In genomic region chr6:37365791-37366190, GRCh38 we compare ENCODE assay signal across 10 cellular contexts. TPM values are rescaled to one million over a fixed set of nuclear protein-coding genes. Genes with fewer than 3 reads are reported as not detected.
A peak's percentile ranks its signal among the peaks of the same experiment; 100 is the strongest.
DNase-seq lines count a peak whose midpoint lies in the region; ATAC-seq and TF ChIP-seq lines count a peak whose summit lies in the region.
"Had no signal": no experiment of that assay in that cellular context is flagged by ENCODE, and none has a peak within 500 bp of the region (broad histone marks: within the 10 kb centered on the region; RNA-seq: fewer than 3 reads in every experiment).

No MANE protein-coding gene starts in this region.

- H3K27ac ChIP-seq in endodermal cell (ENCODE audit: low read depth, low read length) (no peak overlapping the region), neural progenitor cell (no peak overlapping the region), thyroid gland (no peak overlapping the region)
- H3K27ac ChIP-seq: neutrophil had no signal

- H3K36me3 Mint-ChIP-seq in endodermal cell (ENCODE audit: low read depth) (peaks cover 37% of the 10 kb centered on the region), neural progenitor cell (peaks cover 24% of the 10 kb centered on the region)
- peaks cover 1 to 12% of the 10 kb centered on the region in 2 donors for H3K36me3 Mint-ChIP-seq in activated T-cell treated with anti-CD3 and anti-CD28 coated beads, Interleukin-2, amount 50 U/mL, for 72 hours (ENCODE audit: insufficient read depth in 2 of 2)

- no peak for ATAC-seq in activated T-cell treated with anti-CD3 and anti-CD28 coated beads, Interleukin-2, amount 50 U/mL, for 72 hours (replicated peaks in 1 of 2)
- no peak for ATAC-seq in HG03432 (IDR thresholded peaks at IDR 0.05; ENCODE audit: unreplicated experiment)

- H3K9ac ChIP-seq in endodermal cell (ENCODE audit: extremely low read depth, low read length, poor library complexity, severe bottlenecking) = no peak overlapping the region
- no peak overlapping the region for H3K9ac ChIP-seq in neural progenitor cell

- H3K4me3 ChIP-seq in endodermal cell (ENCODE audit: low read length) (no peak overlapping the region), neural progenitor cell (no peak overlapping the region), thyroid gland (replicated peaks in 1 of 3) (no peak overlapping the region)

- H3K27me3 ChIP-seq in endodermal cell (ENCODE audit: control insufficient read depth, insufficient read depth, low read length, poor library complexity, severe bottlenecking) (no peaks in the 10 kb centered on the region), neural progenitor cell (no peaks in the 10 kb centered on the region), thyroid gland (no peaks in the 10 kb centered on the region)
- H3K27me3 ChIP-seq: neutrophil had no signal

- H4K20me1 ChIP-seq in neural progenitor cell (ENCODE audit: low read depth) = peaks cover 32% of the 10 kb centered on the region

- H3K36me3 ChIP-seq in endodermal cell (ENCODE audit: control insufficient read depth, insufficient read depth, low read length) (peaks cover 92% of the 10 kb centered on the region), neural progenitor cell (peaks cover 3% of the 10 kb centered on the region), thyroid gland (peaks cover 0 to 9% of the 10 kb centered on the region in 2 donors)

- H3K27ac Mint-ChIP-seq in endodermal cell (no peak overlapping the region), neural progenitor cell (no peak overlapping the region)
- H3K27ac Mint-ChIP-seq in activated T-cell treated with anti-CD3 and anti-CD28 coated beads, Interleukin-2, amount 50 U/mL, for 72 hours = no peak overlapping the region

- peaks cover 22% of the 10 kb centered on the region for H3K4me1 ChIP-seq in endodermal cell (ENCODE audit: control insufficient read depth, insufficient read depth, low read length)
- H3K4me1 ChIP-seq in neural progenitor cell = peaks cover 6% of the 10 kb centered on the region
- peaks cover 7 to 18% of the 10 kb centered on the region in 2 donors for H3K4me1 ChIP-seq in thyroid gland

- H3K4me3 Mint-ChIP-seq in endodermal cell (no peak overlapping the region), neural progenitor cell (no peak overlapping the region)
- H3K4me3 Mint-ChIP-seq in activated T-cell treated with anti-CD3 and anti-CD28 coated beads, Interleukin-2, amount 50 U/mL, for 72 hours = no peak overlapping the region

- no peaks in the 10 kb centered on the region for H3K27me3 Mint-ChIP-seq in endodermal cell (ENCODE audit: insufficient read depth)
- no peaks in the 10 kb centered on the region for H3K27me3 Mint-ChIP-seq in neural progenitor cell (ENCODE audit: insufficient read depth, low read depth)
- H3K27me3 Mint-ChIP-seq in activated T-cell treated with anti-CD3 and anti-CD28 coated beads, Interleukin-2, amount 50 U/mL, for 72 hours (ENCODE audit: low read depth) = no peaks in the 10 kb centered on the region

- DNase-seq in NCI-H446 treated with DMSO at 0.1 percent for 48 hours (lab: John Stamatoyannopoulos, UW) (peak; percentile 27), endodermal cell (no peak), neural progenitor cell (ENCODE audit: low spot score) (no peak), hepatic stellate cell (ENCODE audit: low spot score) (no peak), thyroid gland (no peak)
- no peak for DNase-seq in activated T-cell treated with anti-CD3 and anti-CD28 coated beads, Interleukin-2, amount 50 U/mL, for 72 hours
- DNase-seq: NCI-H510A treated with DMSO at 0.1 percent for 48 hours had no signal

- no peaks in the 10 kb centered on the region for H3F3A ChIP-seq in neural progenitor cell (ENCODE audit: low read depth)

- H3K9me3 ChIP-seq in endodermal cell (ENCODE audit: control insufficient read depth, low read length) (no peaks in the 10 kb centered on the region), neural progenitor cell (ENCODE audit: low read depth) (no peaks in the 10 kb centered on the region), thyroid gland (no peaks in the 10 kb centered on the region)
- H3K9me3 ChIP-seq: neutrophil had no signal

- TF ChIP-seq POLR2A in thyroid gland (IDR thresholded peaks at IDR 0.05) = no peak

- intact Hi-C loops in thyroid gland (cut with DNase I) = no loop called here

- TF ChIP-seq CTCF in GM12873 (IDR thresholded peaks at IDR 0.05; ENCODE audit: insufficient read depth, low read depth, low read length, missing control alignments) (peak; percentile 14), endodermal cell (conservative IDR thresholded peaks at IDR 0.05) (peak; percentile 20), neural progenitor cell (IDR thresholded peaks at IDR 0.05) (peak; percentile 16), thyroid gland (IDR thresholded peaks at IDR 0.05) (no peak)

- WGBS in endodermal cell (ENCODE audit: insufficient coverage in 1 of 2, insufficient read length in 1 of 2), 2 experiments = 90 to 91% methylated on average over 2 of the region's 2 CpGs
- 40 to 57% methylated on average over 2 of the region's 2 CpGs for WGBS in thyroid gland, 2 donors

- H3K4me1 Mint-ChIP-seq in endodermal cell = peaks cover 18% of the 10 kb centered on the region
- H3K4me1 Mint-ChIP-seq in neural progenitor cell = no peaks in the 10 kb centered on the region
- peaks cover 7% of the 10 kb centered on the region for H3K4me1 Mint-ChIP-seq in activated T-cell treated with anti-CD3 and anti-CD28 coated beads, Interleukin-2, amount 50 U/mL, for 72 hours (ENCODE audit: low read depth)

- no peak overlapping the region for H3K4me2 ChIP-seq in neural progenitor cell

- no peak overlapping the region for H2AFZ ChIP-seq in neural progenitor cell (replicated peaks)

- peaks cover 10% of the 10 kb centered on the region for H3K79me2 ChIP-seq in neural progenitor cell (ENCODE audit: low read depth)

- H3K9me3 Mint-ChIP-seq in endodermal cell (no peaks in the 10 kb centered on the region), neural progenitor cell (no peaks in the 10 kb centered on the region)
- H3K9me3 Mint-ChIP-seq in activated T-cell treated with anti-CD3 and anti-CD28 coated beads, Interleukin-2, amount 50 U/mL, for 72 hours = no peaks in the 10 kb centered on the region

RNA-seq across cellular contexts. Expression of gene RNF8, which starts 12.0 kb away (rescaled TPM):
- 10 to 100 TPM; 38.2 to 51.1 TPM for total RNA-seq in endodermal cell
- polyA plus RNA-seq in endodermal cell (2013, experiment 1 of 2) = 32.6 TPM
- polyA plus RNA-seq in endodermal cell (2013, experiment 2 of 2) = 36.8 TPM
- total RNA-seq in neural progenitor cell (ENCODE audit: low replicate concordance) = 41.3 and 68.5 TPM in 2 replicates
- 10 to 100 TPM; 19.3 to 24.7 TPM for total RNA-seq in activated T-cell treated with anti-CD3 and anti-CD28 coated beads, Interleukin-2, amount 50 U/mL, for 72 hours
- 10 to 100 TPM in 3 of 4 donors, 1 to 10 TPM in 1; 8.0 to 18.4 (median 16.0) TPM for total RNA-seq in thyroid gland

Comparison
In these comparisons a context has a peak if more than half of its experiments do, and no peak if none do; other contexts are left out.
1. CTCF ChIP-seq: peak in GM12873 (single experiment), endodermal cell (single experiment) and neural progenitor cell (single experiment); none in thyroid gland (0 of 6).